Comparison of ENCODE assay signal across 1 cellular context in the genomic region with DNA sequence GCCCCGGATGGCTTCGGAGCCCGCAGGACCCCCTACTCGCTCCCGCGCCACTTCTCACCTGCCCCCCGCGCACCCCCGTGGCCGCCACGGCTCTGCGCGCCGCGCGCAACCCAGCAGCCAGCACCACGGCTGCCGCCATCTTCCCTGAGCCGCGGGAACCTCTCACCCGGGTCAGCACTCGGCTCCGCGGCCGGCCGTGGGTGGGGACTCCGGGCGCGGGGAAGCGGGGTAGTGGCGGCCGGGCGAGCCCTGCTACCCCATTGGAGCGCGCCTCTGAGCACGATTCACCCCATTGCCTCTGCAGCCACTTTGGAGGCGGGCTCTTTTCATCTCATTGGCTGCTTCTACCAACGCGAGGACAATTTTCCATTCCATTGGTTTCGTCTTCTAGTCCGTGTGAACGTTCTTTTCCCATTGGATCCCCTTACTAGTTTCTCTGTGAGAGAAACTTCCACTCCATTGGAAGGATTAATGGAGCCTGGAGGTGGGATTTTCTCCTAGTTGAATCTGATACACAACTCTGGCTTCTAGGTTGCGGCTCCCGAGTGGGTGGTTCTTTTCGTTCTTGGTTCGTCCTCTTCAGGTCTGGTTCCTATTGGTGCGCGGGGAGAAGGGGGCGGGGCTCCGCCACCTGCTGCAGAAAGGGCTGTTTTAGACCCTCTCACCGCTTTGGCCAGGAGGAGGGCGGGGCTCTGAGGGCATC.
TF ChIP-seq lines count a peak whose summit lies in the region.

Gene HINT2 (minus strand): TSS at position 202 of the 703 bp plus-strand sequence. CDS start 63 bp downstream, at position 139.

TF ChIP-seq in HepG2, 621 proteins besides CTCF, POLR2A, EP300 and RAD21 (continued from another document and continues in another):
- TF ChIP-seq FLYWCH1 (CRISPR knock-in tag; IDR thresholded peaks at IDR 0.05) = peak; percentile 55; the same call in 1 of the 2 replicates
- 0 out of 2 replicates have a peak, but pooled peaks have one; percentile 80 for TF ChIP-seq MEIS2 (CRISPR knock-in tag; IDR thresholded peaks at IDR 0.05)
- 0 out of 2 replicates have a peak, but pooled peaks have one; percentile 1 for TF ChIP-seq IKZF5 (CRISPR knock-in tag; IDR thresholded peaks at IDR 0.05)
- TF ChIP-seq TRIM24 (CRISPR knock-in tag; IDR thresholded peaks at IDR 0.05) = no peak
- TF ChIP-seq BRD4 (CRISPR knock-in tag; IDR thresholded peaks at IDR 0.05) = peak; percentile 74; the same call in 1 of the 2 replicates
- TF ChIP-seq GABPB1 (CRISPR knock-in tag; IDR thresholded peaks at IDR 0.05) = peak; percentile 62; the same call in 1 of the 2 replicates
- peak; percentile 86 for TF ChIP-seq E2F1 (CRISPR knock-in tag; IDR thresholded peaks at IDR 0.05)
- TF ChIP-seq, protein P1, sequence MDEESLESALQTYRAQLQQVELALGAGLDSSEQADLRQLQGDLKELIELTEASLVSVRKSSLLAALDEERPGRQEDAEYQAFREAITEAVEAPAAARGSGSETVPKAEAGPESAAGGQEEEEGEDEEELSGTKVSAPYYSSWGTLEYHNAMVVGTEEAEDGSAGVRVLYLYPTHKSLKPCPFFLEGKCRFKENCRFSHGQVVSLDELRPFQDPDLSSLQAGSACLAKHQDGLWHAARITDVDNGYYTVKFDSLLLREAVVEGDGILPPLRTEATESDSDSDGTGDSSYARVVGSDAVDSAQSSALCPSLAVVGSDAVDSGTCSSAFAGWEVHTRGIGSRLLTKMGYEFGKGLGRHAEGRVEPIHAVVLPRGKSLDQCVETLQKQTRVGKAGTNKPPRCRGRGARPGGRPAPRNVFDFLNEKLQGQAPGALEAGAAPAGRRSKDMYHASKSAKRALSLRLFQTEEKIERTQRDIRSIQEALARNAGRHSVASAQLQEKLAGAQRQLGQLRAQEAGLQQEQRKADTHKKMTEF (CRISPR knock-in tag; IDR thresholded peaks at IDR 0.05) = peak; percentile 75; the same call in 1 of the 2 replicates
- no peak for TF ChIP-seq USF2 (IDR thresholded peaks at IDR 0.05; ENCODE audit: low read depth, low read length)
- no peak for TF ChIP-seq USF2 (CRISPR knock-in tag; IDR thresholded peaks at IDR 0.05; ENCODE audit: borderline replicate concordance)
- TF ChIP-seq NR2F1 (CRISPR knock-in tag; IDR thresholded peaks at IDR 0.05) = 0 out of 4 replicates have a peak, but pooled peaks of 1 of the 2 experiments have one; percentile 5
- TF ChIP-seq ZC3H13 (CRISPR knock-in tag; IDR thresholded peaks at IDR 0.05) = peak; percentile 79; the same call in 1 of the 2 replicates
- TF ChIP-seq MED1 (CRISPR knock-in tag; IDR thresholded peaks at IDR 0.05) = peak; percentile 37; the same call in 1 of the 2 replicates
- peak; percentile 84; the same call in 1 of the 2 replicates for TF ChIP-seq ZFP91 (CRISPR knock-in tag; IDR thresholded peaks at IDR 0.05; ENCODE audit: borderline replicate concordance)
- TF ChIP-seq EZH2 (conservative IDR thresholded peaks at IDR 0.05; ENCODE audit: low read depth, low read length) = no peak
- TF ChIP-seq ZNF740 (CRISPR knock-in tag; IDR thresholded peaks at IDR 0.05) = peak; percentile 51; the same call in 1 of the 2 replicates
- peak; percentile 79; the same call in 1 of the 2 replicates for TF ChIP-seq DZIP1 (CRISPR knock-in tag; IDR thresholded peaks at IDR 0.05)
- TF ChIP-seq, protein P2, sequence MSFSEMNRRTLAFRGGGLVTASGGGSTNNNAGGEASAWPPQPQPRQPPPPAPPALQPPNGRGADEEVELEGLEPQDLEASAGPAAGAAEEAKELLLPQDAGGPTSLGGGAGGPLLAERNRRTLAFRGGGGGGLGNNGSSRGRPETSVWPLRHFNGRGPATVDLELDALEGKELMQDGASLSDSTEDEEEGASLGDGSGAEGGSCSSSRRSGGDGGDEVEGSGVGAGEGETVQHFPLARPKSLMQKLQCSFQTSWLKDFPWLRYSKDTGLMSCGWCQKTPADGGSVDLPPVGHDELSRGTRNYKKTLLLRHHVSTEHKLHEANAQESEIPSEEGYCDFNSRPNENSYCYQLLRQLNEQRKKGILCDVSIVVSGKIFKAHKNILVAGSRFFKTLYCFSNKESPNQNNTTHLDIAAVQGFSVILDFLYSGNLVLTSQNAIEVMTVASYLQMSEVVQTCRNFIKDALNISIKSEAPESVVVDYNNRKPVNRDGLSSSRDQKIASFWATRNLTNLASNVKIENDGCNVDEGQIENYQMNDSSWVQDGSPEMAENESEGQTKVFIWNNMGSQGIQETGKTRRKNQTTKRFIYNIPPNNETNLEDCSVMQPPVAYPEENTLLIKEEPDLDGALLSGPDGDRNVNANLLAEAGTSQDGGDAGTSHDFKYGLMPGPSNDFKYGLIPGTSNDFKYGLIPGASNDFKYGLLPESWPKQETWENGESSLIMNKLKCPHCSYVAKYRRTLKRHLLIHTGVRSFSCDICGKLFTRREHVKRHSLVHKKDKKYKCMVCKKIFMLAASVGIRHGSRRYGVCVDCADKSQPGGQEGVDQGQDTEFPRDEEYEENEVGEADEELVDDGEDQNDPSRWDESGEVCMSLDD (CRISPR knock-in tag; IDR thresholded peaks at IDR 0.05; ENCODE audit: borderline replicate concordance) = peak; percentile 7; the same call in 1 of the 2 replicates
- no peak for TF ChIP-seq SSRP1 (CRISPR knock-in tag; IDR thresholded peaks at IDR 0.05)
- peak; percentile 69 for TF ChIP-seq CREB1 (IDR thresholded peaks at IDR 0.05)
- TF ChIP-seq CREB1 (CRISPR knock-in tag; IDR thresholded peaks at IDR 0.05) = peak; percentile 80
- TF ChIP-seq NKX3-1 (CRISPR knock-in tag; IDR thresholded peaks at IDR 0.05) = peak; percentile 75
- TF ChIP-seq RNF2 (conservative IDR thresholded peaks at IDR 0.05; ENCODE audit: low read depth) = peak; percentile 45; the same call in 1 of the 2 replicates
- TF ChIP-seq, protein P3, sequence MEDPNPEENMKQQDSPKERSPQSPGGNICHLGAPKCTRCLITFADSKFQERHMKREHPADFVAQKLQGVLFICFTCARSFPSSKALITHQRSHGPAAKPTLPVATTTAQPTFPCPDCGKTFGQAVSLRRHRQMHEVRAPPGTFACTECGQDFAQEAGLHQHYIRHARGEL (CRISPR knock-in tag; IDR thresholded peaks at IDR 0.05) = no peak
- peak; percentile 77; the same call in 1 of the 2 replicates for TF ChIP-seq ZFP90 (CRISPR knock-in tag; IDR thresholded peaks at IDR 0.05; ENCODE audit: borderline replicate concordance)
- TF ChIP-seq ZNF224 (CRISPR knock-in tag; IDR thresholded peaks at IDR 0.05) = 0 out of 2 replicates have a peak, but pooled peaks have one; percentile 22
- peak; percentile 23 for TF ChIP-seq HNRNPK (IDR thresholded peaks at IDR 0.05; ENCODE audit: low read depth, low read length, poor library complexity, severe bottlenecking)
- no peak for TF ChIP-seq KLF12 (CRISPR knock-in tag; IDR thresholded peaks at IDR 0.05; ENCODE audit: borderline replicate concordance)
- TF ChIP-seq ZNF331 (CRISPR knock-in tag; IDR thresholded peaks at IDR 0.05) = no peak
- peak; percentile 77; the same call in 1 of the 2 replicates for TF ChIP-seq ZMYM4 (CRISPR knock-in tag; IDR thresholded peaks at IDR 0.05)
- TF ChIP-seq LBX2 (CRISPR knock-in tag; IDR thresholded peaks at IDR 0.05; ENCODE audit: borderline replicate concordance) = 0 out of 2 replicates have a peak, but pooled peaks have one; percentile 84
- TF ChIP-seq KLF16 (CRISPR knock-in tag; IDR thresholded peaks at IDR 0.05) = 0 out of 4 replicates have a peak, but pooled peaks of 1 of the 2 experiments have one; percentile 35
- no peak for TF ChIP-seq ESRRA (CRISPR knock-in tag; IDR thresholded peaks at IDR 0.05; ENCODE audit: low read depth)
- TF ChIP-seq, protein P4, sequence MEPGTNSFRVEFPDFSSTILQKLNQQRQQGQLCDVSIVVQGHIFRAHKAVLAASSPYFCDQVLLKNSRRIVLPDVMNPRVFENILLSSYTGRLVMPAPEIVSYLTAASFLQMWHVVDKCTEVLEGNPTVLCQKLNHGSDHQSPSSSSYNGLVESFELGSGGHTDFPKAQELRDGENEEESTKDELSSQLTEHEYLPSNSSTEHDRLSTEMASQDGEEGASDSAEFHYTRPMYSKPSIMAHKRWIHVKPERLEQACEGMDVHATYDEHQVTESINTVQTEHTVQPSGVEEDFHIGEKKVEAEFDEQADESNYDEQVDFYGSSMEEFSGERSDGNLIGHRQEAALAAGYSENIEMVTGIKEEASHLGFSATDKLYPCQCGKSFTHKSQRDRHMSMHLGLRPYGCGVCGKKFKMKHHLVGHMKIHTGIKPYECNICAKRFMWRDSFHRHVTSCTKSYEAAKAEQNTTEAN (CRISPR knock-in tag; conservative IDR thresholded peaks at IDR 0.05) = 0 out of 2 replicates have a peak, but pooled peaks have one; percentile 64
